In the genomic region with DNA sequence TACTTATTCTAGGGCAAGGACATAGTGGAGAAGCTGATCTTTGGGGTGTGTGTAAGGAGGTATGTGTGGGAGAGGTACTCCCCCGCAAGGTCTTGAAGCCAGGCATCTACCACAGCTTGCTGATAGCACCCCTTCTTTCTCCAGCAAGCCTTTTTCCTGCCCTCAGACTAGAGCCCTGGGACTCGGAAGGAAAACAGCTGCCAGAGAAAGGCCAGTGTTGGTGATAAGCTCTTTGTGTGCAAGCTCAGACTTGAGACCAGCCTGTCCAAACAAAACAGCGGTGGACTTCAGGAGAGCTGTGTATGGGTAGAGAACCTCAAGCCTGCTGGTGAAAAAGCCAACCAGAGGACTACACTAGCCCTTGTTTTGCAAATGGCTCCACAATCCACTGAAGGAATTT, we compare ENCODE assay signal across 10 cellular contexts.
DNase-seq lines count a peak whose midpoint lies in the region; ATAC-seq and TF ChIP-seq lines count a peak whose summit lies in the region.
"Had no signal": no experiment of that assay in that cellular context is flagged by ENCODE, and none has a peak within 500 bp of the region (broad histone marks: within the 10 kb centered on the region; RNA-seq: fewer than 3 reads in every experiment).

No MANE protein-coding gene starts in this region.

- intact Hi-C loops in adrenal gland (cut with DNase I), result no loop called here
- intact Hi-C loops in left lung (cut with DNase I), result no loop called here
- intact Hi-C loops in uterus (cut with DNase I; ENCODE audit: low total_unique reads), result loop anchor here (10.0 kb wide), 1 partner anchor 1065 kb away; no protein-coding TSS in a partner anchor
- intact Hi-C loops in CD4-positive, alpha-beta memory T cell (cut with micrococcal nuclease), result no loop called here

- H3K4me1 Mint-ChIP-seq in activated naive CD8-positive, alpha-beta T cell treated with anti-CD3 and anti-CD28 coated beads, Interleukin-2, amount 10 ng/mL, durations not matched to agents 7 days and 5 days, result peaks cover 10% of the 10 kb centered on the region
- peaks cover 4% of the 10 kb centered on the region for H3K4me1 Mint-ChIP-seq in activated naive CD8-positive, alpha-beta T cell treated with anti-CD3 and anti-CD28 coated beads for 36 hours
- no peaks in the 10 kb centered on the region for H3K4me1 Mint-ChIP-seq in activated T-cell treated with anti-CD3 and anti-CD28 coated beads, Interleukin-2, amount 50 U/mL, for 72 hours (ENCODE audit: low read depth)
- H3K4me1 Mint-ChIP-seq in CD4-positive, alpha-beta memory T cell, result no peaks in the 10 kb centered on the region

- ATAC-seq in activated naive CD8-positive, alpha-beta T cell treated with anti-CD3 and anti-CD28 coated beads, Interleukin-2, amount 10 ng/mL, durations not matched to agents 7 days and 5 days (ENCODE audit: low read depth), result no peak
- ATAC-seq in left lung, result no peak
- no peak for ATAC-seq in activated T-cell treated with anti-CD3 and anti-CD28 coated beads, Interleukin-2, amount 50 U/mL, for 72 hours (replicated peaks in 1 of 2)

- H3K4me3 ChIP-seq in adrenal gland (no peak overlapping the region), left lung (no peak overlapping the region), uterus (no peak overlapping the region), Karpas-422 (ENCODE audit: low read length) (no peak overlapping the region)
- no peak overlapping the region for H3K4me3 ChIP-seq in CD4-positive, alpha-beta memory T cell (ENCODE audit: low read length in 2 of 2)

- no peak overlapping the region for H3K4me2 ChIP-seq in Karpas-422 (ENCODE audit: low read depth, low read length, poor library complexity, severe bottlenecking)

- H3K27me3 ChIP-seq in adrenal gland (no peaks in the 10 kb centered on the region), left lung (no peaks in the 10 kb centered on the region), uterus (no peaks in the 10 kb centered on the region), Karpas-422 (ENCODE audit: low read length) (no peaks in the 10 kb centered on the region)
- no peaks in the 10 kb centered on the region for H3K27me3 ChIP-seq in CD4-positive, alpha-beta memory T cell (ENCODE audit: insufficient read depth, low read length)

- POLR2A ChIA-PET in activated naive CD8-positive, alpha-beta T cell treated with anti-CD3 and anti-CD28 coated beads, Interleukin-2, amount 10 ng/mL, durations not matched to agents 7 days and 5 days (lab: Charles Lee), result no interaction called here
- POLR2A ChIA-PET in CD4-positive, alpha-beta memory T cell (lab: Charles Lee; ENCODE audit: partially characterized antibody), result no interaction called here

- TF ChIP-seq CTCF in adrenal gland (IDR thresholded peaks at IDR 0.05) (no peak), left lung (IDR thresholded peaks at IDR 0.05) (no peak), uterus (IDR thresholded peaks at IDR 0.05) (no peak)

- no peak overlapping the region for H2AFZ ChIP-seq in Karpas-422 (ENCODE audit: low read length)

- no peak overlapping the region for H3K9ac ChIP-seq in Karpas-422 (ENCODE audit: low read length)

- H3K4me3 Mint-ChIP-seq in activated naive CD8-positive, alpha-beta T cell treated with anti-CD3 and anti-CD28 coated beads, Interleukin-2, amount 10 ng/mL, durations not matched to agents 7 days and 5 days, result no peak overlapping the region
- H3K4me3 Mint-ChIP-seq in activated naive CD8-positive, alpha-beta T cell treated with anti-CD3 and anti-CD28 coated beads for 36 hours, result no peak overlapping the region
- no peak overlapping the region for H3K4me3 Mint-ChIP-seq in activated T-cell treated with anti-CD3 and anti-CD28 coated beads, Interleukin-2, amount 50 U/mL, for 72 hours
- H3K4me3 Mint-ChIP-seq in CD4-positive, alpha-beta memory T cell, result no peak overlapping the region
- H3K4me3 Mint-ChIP-seq: activated T-cell treated with anti-CD3 and anti-CD28 coated beads, Interleukin-2, amount 50 U/mL, for 4 hours had no signal

- H3K9me2 ChIP-seq in Karpas-422 (replicated peaks; ENCODE audit: insufficient read depth, low read length), result no peaks in the 10 kb centered on the region

- H3K9me3 Mint-ChIP-seq in activated naive CD8-positive, alpha-beta T cell treated with anti-CD3 and anti-CD28 coated beads, Interleukin-2, amount 10 ng/mL, durations not matched to agents 7 days and 5 days, result no peaks in the 10 kb centered on the region
- no peaks in the 10 kb centered on the region for H3K9me3 Mint-ChIP-seq in activated naive CD8-positive, alpha-beta T cell treated with anti-CD3 and anti-CD28 coated beads for 36 hours
- no peaks in the 10 kb centered on the region for H3K9me3 Mint-ChIP-seq in activated T-cell treated with anti-CD3 and anti-CD28 coated beads, Interleukin-2, amount 50 U/mL, for 72 hours
- peaks cover 0 to 1% (median 0%) of the 10 kb centered on the region in 8 donors for H3K9me3 Mint-ChIP-seq in CD4-positive, alpha-beta memory T cell
- H3K9me3 Mint-ChIP-seq: activated T-cell treated with anti-CD3 and anti-CD28 coated beads, Interleukin-2, amount 50 U/mL, for 4 hours had no signal

- no peaks in the 10 kb centered on the region for H4K20me1 ChIP-seq in Karpas-422 (ENCODE audit: insufficient read depth, low read depth, low read length)

- H3K36me3 ChIP-seq in adrenal gland (replicated peaks in 1 of 2) (no peaks in the 10 kb centered on the region), left lung (no peaks in the 10 kb centered on the region), uterus (no peaks in the 10 kb centered on the region), Karpas-422 (ENCODE audit: insufficient read depth, low read length) (no peaks in the 10 kb centered on the region)
- H3K36me3 ChIP-seq in CD4-positive, alpha-beta memory T cell (ENCODE audit: insufficient read depth, low read length), result no peaks in the 10 kb centered on the region

- WGBS in adrenal gland, 4 donors, result 44 to 66% (median 62%) methylated on average over 3 of the region's 3 CpGs

- peak overlapping the region in 3 of 5 donors; percentile 14 to 76 (median 58) for H3K27ac ChIP-seq in adrenal gland
- peak overlapping the region; percentile 23 to 34 for H3K27ac ChIP-seq in left lung
- H3K27ac ChIP-seq in uterus, result peak overlapping the region; percentile 9 to 36
- no peak overlapping the region for H3K27ac ChIP-seq in Karpas-422 (ENCODE audit: low read length)
- H3K27ac ChIP-seq in CD4-positive, alpha-beta memory T cell (ENCODE audit: low read depth, low read length), result no peak overlapping the region

- no peaks in the 10 kb centered on the region for H3K36me3 Mint-ChIP-seq in activated naive CD8-positive, alpha-beta T cell treated with anti-CD3 and anti-CD28 coated beads, Interleukin-2, amount 10 ng/mL, durations not matched to agents 7 days and 5 days
- no peaks in the 10 kb centered on the region for H3K36me3 Mint-ChIP-seq in activated naive CD8-positive, alpha-beta T cell treated with anti-CD3 and anti-CD28 coated beads for 36 hours
- H3K36me3 Mint-ChIP-seq in activated T-cell treated with anti-CD3 and anti-CD28 coated beads, Interleukin-2, amount 50 U/mL, for 72 hours (ENCODE audit: insufficient read depth in 2 of 2), result no peaks in the 10 kb centered on the region
- H3K36me3 Mint-ChIP-seq in CD4-positive, alpha-beta memory T cell, result no peaks in the 10 kb centered on the region

- H3K4me1 ChIP-seq in adrenal gland (replicated peaks in 1 of 2) (no peaks in the 10 kb centered on the region), left lung (peaks cover 0 to 8% of the 10 kb centered on the region in 2 donors), uterus (peaks cover 0 to 4% of the 10 kb centered on the region in 2 donors), Karpas-422 (ENCODE audit: low read length) (no peaks in the 10 kb centered on the region)
- H3K4me1 ChIP-seq in CD4-positive, alpha-beta memory T cell (ENCODE audit: insufficient read depth, low read length), result no peaks in the 10 kb centered on the region

- H3K9me3 ChIP-seq in adrenal gland (replicated peaks in 1 of 3) (no peaks in the 10 kb centered on the region), left lung (no peaks in the 10 kb centered on the region), uterus (no peaks in the 10 kb centered on the region), Karpas-422 (ENCODE audit: low read length) (no peaks in the 10 kb centered on the region; the same call in 1 of the 2 replicates)
- no peaks in the 10 kb centered on the region for H3K9me3 ChIP-seq in CD4-positive, alpha-beta memory T cell (ENCODE audit: control insufficient read depth in 1 of 2, low read length in 2 of 2)

- peaks cover 55% of the 10 kb centered on the region for H3K27me3 Mint-ChIP-seq in activated naive CD8-positive, alpha-beta T cell treated with anti-CD3 and anti-CD28 coated beads, Interleukin-2, amount 10 ng/mL, durations not matched to agents 7 days and 5 days
- peaks cover 54% of the 10 kb centered on the region for H3K27me3 Mint-ChIP-seq in activated naive CD8-positive, alpha-beta T cell treated with anti-CD3 and anti-CD28 coated beads for 36 hours
- H3K27me3 Mint-ChIP-seq in activated T-cell treated with anti-CD3 and anti-CD28 coated beads, Interleukin-2, amount 50 U/mL, for 72 hours (ENCODE audit: low read depth), result peaks cover 59% of the 10 kb centered on the region
- H3K27me3 Mint-ChIP-seq in CD4-positive, alpha-beta memory T cell, result peaks cover 6 to 8% of the 10 kb centered on the region in 2 donors

- H3K79me2 ChIP-seq in Karpas-422 (ENCODE audit: low read length), result no peaks in the 10 kb centered on the region

- no peak overlapping the region for H3K27ac Mint-ChIP-seq in activated naive CD8-positive, alpha-beta T cell treated with anti-CD3 and anti-CD28 coated beads, Interleukin-2, amount 10 ng/mL, durations not matched to agents 7 days and 5 days
- no peak overlapping the region for H3K27ac Mint-ChIP-seq in activated naive CD8-positive, alpha-beta T cell treated with anti-CD3 and anti-CD28 coated beads for 36 hours
- H3K27ac Mint-ChIP-seq in activated T-cell treated with anti-CD3 and anti-CD28 coated beads, Interleukin-2, amount 50 U/mL, for 72 hours, result no peak overlapping the region
- H3K27ac Mint-ChIP-seq in CD4-positive, alpha-beta memory T cell, result no peak overlapping the region

- TF ChIP-seq POLR2A in adrenal gland (IDR thresholded peaks at IDR 0.05), result no peak
- TF ChIP-seq POLR2A in uterus (IDR thresholded peaks at IDR 0.05), result no peak

- peak; percentile 30 for DNase-seq in activated naive CD8-positive, alpha-beta T cell treated with anti-CD3 and anti-CD28 coated beads, Interleukin-2, amount 10 ng/mL, durations not matched to agents 7 days and 5 days
- DNase-seq in activated naive CD8-positive, alpha-beta T cell treated with anti-CD3 and anti-CD28 coated beads for 36 hours, result no peak
- no peak for DNase-seq in adrenal gland
- no peak for DNase-seq in left lung
- DNase-seq in uterus, result peak in 1 of 2 donors; percentile 25
- DNase-seq in activated T-cell treated with anti-CD3 and anti-CD28 coated beads, Interleukin-2, amount 50 U/mL, for 72 hours, result no peak
- no peak for DNase-seq in Karpas-422
- DNase-seq in CD4-positive, alpha-beta memory T cell, result no peak
- DNase-seq: NCI-H1694 had no signal

- CTCF ChIA-PET in CD4-positive, alpha-beta memory T cell (lab: Charles Lee; ENCODE audit: partially characterized antibody), result interaction anchor here (1.0 to 1.9 kb wide), 6 partner anchors 8 to 1086 kb away, joined by 3 to 6 read pairs (median 4); no protein-coding TSS in a partner anchor

Comparison
In these comparisons a context has a peak if more than half of its experiments do, and no peak if none do; other contexts are left out.
1. H3K27ac ChIP-seq: peak in adrenal gland (3 of 5), left lung (2 of 2) and uterus (2 of 2); none in Karpas-422 (single experiment) and CD4-positive, alpha-beta memory T cell (single experiment).